ENCODE assay signal across 17 cellular contexts in the genomic region with DNA sequence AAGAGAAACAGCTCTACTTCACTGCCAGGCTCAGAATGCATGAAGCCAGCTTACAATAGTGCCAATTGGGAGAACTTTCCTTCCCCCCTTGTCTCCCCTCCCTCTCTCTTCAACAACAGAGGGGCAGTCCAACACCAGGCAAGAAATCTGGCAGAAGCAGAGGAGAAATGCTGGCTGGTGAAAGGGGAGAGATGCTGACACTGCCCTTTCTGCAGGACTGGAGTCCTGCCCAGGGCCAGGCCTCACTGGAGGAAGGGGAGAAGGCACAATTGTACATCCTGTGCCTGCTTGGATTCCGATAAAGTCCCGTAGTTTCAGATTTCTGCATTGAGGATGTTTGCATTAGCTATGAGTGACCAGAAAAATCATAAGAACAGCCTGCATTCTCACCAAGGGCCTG.
A peak's percentile ranks its signal among the peaks of the same experiment; 100 is the strongest.
DNase-seq lines count a peak whose midpoint lies in the region; ATAC-seq and TF ChIP-seq lines count a peak whose summit lies in the region.
"Had no signal": no experiment of that assay in that cellular context is flagged by ENCODE, and none has a peak within 500 bp of the region (broad histone marks: within the 10 kb centered on the region; RNA-seq: fewer than 3 reads in every experiment).

No MANE protein-coding gene starts in this region.

- H3K27me3 ChIP-seq in PC-3 (ENCODE audit: low read length) = no peaks in the 10 kb centered on the region
- no peaks in the 10 kb centered on the region for H3K27me3 ChIP-seq in dorsolateral prefrontal cortex
- H3K27me3 ChIP-seq in CD8-positive, alpha-beta T cell (ENCODE audit: insufficient read depth, low read length) = peaks cover 3% of the 10 kb centered on the region
- H3K27me3 ChIP-seq: esophagus muscularis mucosa had no signal

- no peak overlapping the region for H3K27ac Mint-ChIP-seq in CD8-positive, alpha-beta T cell
- H3K27ac Mint-ChIP-seq in MCF 10A (ENCODE audit: low read depth, unreplicated experiment) = no peak overlapping the region
- H3K27ac Mint-ChIP-seq: activated CD4-positive, alpha-beta T cell treated with anti-CD3 and anti-CD28 coated beads, Interleukin-2, amount 10 ng/mL, durations not matched to agents 7 days and 5 days; natural killer cell treated with Interleukin-12 subunit alpha and Interleukin-12 subunit beta and Interleukin-15 and Interleukin-18, amount 100 ng/mL, for 72 hours had no signal

- no peaks in the 10 kb centered on the region for H3K9me2 ChIP-seq in PC-3 (replicated peaks; ENCODE audit: low read length)

- H3K4me2 ChIP-seq in PC-3 (ENCODE audit: low read length) = no peak overlapping the region

- H4K20me1 ChIP-seq in PC-3 (ENCODE audit: low read length) = no peaks in the 10 kb centered on the region

- no peak overlapping the region for H3K9ac ChIP-seq in PC-3 (ENCODE audit: low read length)

- no peaks in the 10 kb centered on the region for H3K4me1 ChIP-seq in PC-3 (ENCODE audit: insufficient read depth, low read length)
- no peaks in the 10 kb centered on the region for H3K4me1 ChIP-seq in CD8-positive, alpha-beta T cell (ENCODE audit: insufficient read depth, low read length)

- H3K27ac ChIP-seq in PC-3 (ENCODE audit: low read length) = no peak overlapping the region
- H3K27ac ChIP-seq in dorsolateral prefrontal cortex = peak overlapping the region in 39 of 59 donors; percentile 2 to 76 (median 47)
- no peak overlapping the region for H3K27ac ChIP-seq in CD8-positive, alpha-beta T cell (ENCODE audit: low read depth, low read length)
- H3K27ac ChIP-seq: lower lobe of right lung had no signal

- H3K4me3 ChIP-seq in PC-3 (ENCODE audit: low read length) (no peak overlapping the region), dorsolateral prefrontal cortex (peak overlapping the region in 3 of 59 donors; percentile 11 to 21 (median 19))
- no peak overlapping the region for H3K4me3 ChIP-seq in CD8-positive, alpha-beta T cell (ENCODE audit: low read depth, low read length)
- H3K4me3 ChIP-seq: esophagus muscularis mucosa, lower lobe of right lung, skin epidermis had no signal

- H3K79me2 ChIP-seq in PC-3 (ENCODE audit: low read length) = no peaks in the 10 kb centered on the region

- H3K9me3 ChIP-seq in PC-3 (ENCODE audit: low read length) = no peaks in the 10 kb centered on the region
- no peaks in the 10 kb centered on the region for H3K9me3 ChIP-seq in CD8-positive, alpha-beta T cell (ENCODE audit: low read length)
- H3K9me3 ChIP-seq: lower lobe of right lung had no signal

- H3K36me3 ChIP-seq in PC-3 (ENCODE audit: low read depth, low read length) = no peaks in the 10 kb centered on the region
- H3K36me3 ChIP-seq in CD8-positive, alpha-beta T cell (ENCODE audit: insufficient read depth, low read length) = no peaks in the 10 kb centered on the region
- H3K36me3 ChIP-seq: esophagus muscularis mucosa, lower lobe of right lung had no signal

- no peaks in the 10 kb centered on the region for H3K9me3 Mint-ChIP-seq in CD8-positive, alpha-beta T cell
- no peaks in the 10 kb centered on the region for H3K9me3 Mint-ChIP-seq in MCF 10A (ENCODE audit: unreplicated experiment)

- BruUV-seq in PC-3 (replicated peaks; lab: Mats Ljungman, UMichigan) (no TSS peak), MCF 10A (replicated peaks; lab: Mats Ljungman, UMichigan) (no TSS peak)

- H2AFZ ChIP-seq in PC-3 (ENCODE audit: low read length) = no peak overlapping the region

- DNase-seq in PC-3 (no peak), dorsolateral prefrontal cortex (peak in 2 of 10 donors; percentile 24 to 50), left lobe of liver (ENCODE audit: low spot score) (no peak), sciatic nerve (ENCODE audit: low spot score) (no peak), NCI-H345 (lab: John Stamatoyannopoulos, UW) (no peak), MCF 10A (ENCODE audit: unreplicated experiment) (no peak), GM10248 (ENCODE audit: extremely low spot score) (no peak)
- DNase-seq in CD8-positive, alpha-beta T cell = no peak
- DNase-seq: activated CD4-positive, alpha-beta T cell treated with anti-CD3 and anti-CD28 coated beads, Interleukin-2, amount 10 ng/mL, durations not matched to agents 7 days and 5 days; activated T-cell treated with anti-CD3 and anti-CD28 coated beads, Interleukin-2, amount 50 U/mL, for 1 hour; Calu3; lower lobe of right lung; NCI-H1694 treated with DMSO at 0.1 percent for 48 hours; NCI-H524 treated with DMSO at 0.1 percent for 48 hours had no signal

- H3K4me1 Mint-ChIP-seq in CD8-positive, alpha-beta T cell (ENCODE audit: low read depth) = no peaks in the 10 kb centered on the region
- no peaks in the 10 kb centered on the region for H3K4me1 Mint-ChIP-seq in MCF 10A (ENCODE audit: insufficient read depth, unreplicated experiment)

- peak; percentile 59 for ATAC-seq in PC-3
- peak; percentile 51 for ATAC-seq in left lobe of liver
- ATAC-seq in sciatic nerve = peak; percentile 75
- no peak for ATAC-seq in CD8-positive, alpha-beta T cell

- no peaks in the 10 kb centered on the region for H3F3A ChIP-seq in PC-3 (ENCODE audit: low read length, unreplicated experiment)

- no peak overlapping the region for H3K4me3 Mint-ChIP-seq in CD8-positive, alpha-beta T cell
- H3K4me3 Mint-ChIP-seq in MCF 10A (ENCODE audit: unreplicated experiment) = no peak overlapping the region
- H3K4me3 Mint-ChIP-seq: activated CD4-positive, alpha-beta T cell treated with anti-CD3 and anti-CD28 coated beads, Interleukin-2, amount 10 ng/mL, durations not matched to agents 7 days and 5 days; natural killer cell treated with Interleukin-12 subunit alpha and Interleukin-12 subunit beta and Interleukin-15 and Interleukin-18, amount 100 ng/mL, for 72 hours had no signal

- no peaks in the 10 kb centered on the region for H3K36me3 Mint-ChIP-seq in CD8-positive, alpha-beta T cell
- H3K36me3 Mint-ChIP-seq in MCF 10A (ENCODE audit: insufficient read depth, unreplicated experiment) = no peaks in the 10 kb centered on the region

- intact Hi-C loops in PC-3 (cut with micrococcal nuclease) (no loop called here), dorsolateral prefrontal cortex (cut with DNase I) (no loop called here), sciatic nerve (cut with DNase I) (no loop called here), MCF 10A (cut with micrococcal nuclease) (no loop called here)
- intact Hi-C loops in CD8-positive, alpha-beta T cell (cut with DNase I, micrococcal nuclease) = no loop called here

- no peaks in the 10 kb centered on the region for H3K27me3 Mint-ChIP-seq in CD8-positive, alpha-beta T cell (ENCODE audit: low read depth)
- H3K27me3 Mint-ChIP-seq in MCF 10A (ENCODE audit: insufficient read depth, unreplicated experiment) = no peaks in the 10 kb centered on the region

- CTCF ChIA-PET in PC-3 (lab: Charles Lee) = no interaction called here
- CTCF ChIA-PET in CD8-positive, alpha-beta T cell (lab: Charles Lee) = no interaction called here
- CTCF ChIA-PET in MCF 10A (lab: Yijun Ruan, JAX) = interaction anchor here (0.6 to 1.4 kb wide), 4 partner anchors 12 to 441 kb away, joined by 3 to 6 read pairs (median 4); no protein-coding TSS in a partner anchor
- CTCF ChIA-PET in GM10248 (lab: Yijun Ruan, JAX) = interaction anchor here (0.8 to 1.5 kb wide), 4 partner anchors 10 to 26 kb away, joined by 3 to 5 read pairs (median 4); no protein-coding TSS in a partner anchor

- POLR2A ChIA-PET in PC-3 (lab: Charles Lee; ENCODE audit: unreplicated experiment) = no interaction called here
- POLR2A ChIA-PET in CD8-positive, alpha-beta T cell (lab: Charles Lee) = no interaction called here
- POLR2A ChIA-PET in MCF 10A (lab: Yijun Ruan, JAX) = interaction anchor here (0.7 kb wide), 1 partner anchor 1258 kb away, joined by 3 read pairs; no protein-coding TSS in a partner anchor
- POLR2A ChIA-PET in GM10248 (lab: Yijun Ruan, JAX) = no interaction called here

- TF ChIP-seq CTCF in PC-3 (conservative IDR thresholded peaks at IDR 0.05; ENCODE audit: low read depth, low read length) = no peak
- TF ChIP-seq CTCF in dorsolateral prefrontal cortex (IDR thresholded peaks at IDR 0.05 in 54 of 56, conservative IDR thresholded peaks at IDR 0.05 in 2 of 56; ENCODE audit: low read depth in 1 of 56, partially characterized antibody in 56 of 56) = no peak
- no peak for TF ChIP-seq CTCF in CD8-positive, alpha-beta T cell (IDR thresholded peaks at IDR 0.05)
- no peak for TF ChIP-seq CTCF in MCF 10A (IDR thresholded peaks at IDR 0.05; ENCODE audit: unreplicated experiment)
- TF ChIP-seq CTCF in GM10248 (IDR thresholded peaks at IDR 0.05; ENCODE audit: control extremely low read depth, extremely low read depth, low read depth, missing control alignments) = no peak

Comparison
In these comparisons a context has a peak if more than half of its experiments do, and no peak if none do; other contexts are left out.
1. H3K27ac ChIP-seq: peak in dorsolateral prefrontal cortex (39 of 59); none in PC-3 (single experiment) and CD8-positive, alpha-beta T cell (single experiment).
2. CTCF ChIA-PET loops: an anchor here in MCF 10A (0.6 to 1.4 kb wide) and GM10248 (0.8 to 1.5 kb wide); none called in PC-3 and CD8-positive, alpha-beta T cell.